ENCODE assay signal across 16 cellular contexts in the genomic region with DNA sequence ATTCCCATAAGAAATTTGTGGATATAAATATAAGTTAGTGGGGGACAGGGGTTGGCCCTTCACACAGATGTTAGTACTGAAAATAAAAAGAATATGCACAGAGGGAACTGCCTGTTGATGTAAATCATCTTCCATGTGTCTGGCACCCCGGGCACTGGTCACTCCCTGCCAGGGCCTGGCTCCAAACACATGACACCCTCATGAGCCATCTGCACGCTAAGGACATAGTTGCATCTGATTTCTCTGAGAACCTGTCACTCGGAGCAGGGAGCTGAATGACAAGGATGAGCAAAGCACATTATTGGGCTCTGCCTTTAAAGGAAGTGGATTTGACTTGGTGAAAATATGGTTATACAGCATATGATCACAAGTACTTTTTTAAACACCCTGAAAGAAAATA.
DNase-seq lines count a peak whose midpoint lies in the region; ATAC-seq and TF ChIP-seq lines count a peak whose summit lies in the region.
"Had no signal": no experiment of that assay in that cellular context is flagged by ENCODE, and none has a peak within 500 bp of the region (broad histone marks: within the 10 kb centered on the region; RNA-seq: fewer than 3 reads in every experiment).

No MANE protein-coding gene starts in this region.

- no peak overlapping the region for H3K27ac Mint-ChIP-seq in stimulated activated naive CD8-positive, alpha-beta T cell treated with anti-CD3 and anti-CD28 coated beads, Interleukin-15, amount 100 ng/mL, for 72 hours
- H3K27ac Mint-ChIP-seq: CD4-positive, CD25-positive, alpha-beta regulatory T cell had no signal

- peaks cover 4% of the 10 kb centered on the region for H3K9me3 ChIP-seq in left ventricle myocardium inferior (replicated peaks)
- no peaks in the 10 kb centered on the region for H3K9me3 ChIP-seq in gastrocnemius medialis

- no peaks in the 10 kb centered on the region for H3K36me3 ChIP-seq in left ventricle myocardium inferior
- no peaks in the 10 kb centered on the region for H3K36me3 ChIP-seq in gastrocnemius medialis
- no peaks in the 10 kb centered on the region for H3K36me3 ChIP-seq in H7 (replicated peaks; ENCODE audit: control insufficient read depth, insufficient read depth, low read length)

- H3K27me3 Mint-ChIP-seq in stimulated activated naive CD8-positive, alpha-beta T cell treated with anti-CD3 and anti-CD28 coated beads, Interleukin-15, amount 100 ng/mL, for 72 hours = peaks cover 44% of the 10 kb centered on the region

- TF ChIP-seq CTCF in left ventricle myocardium inferior (IDR thresholded peaks at IDR 0.05; ENCODE audit: borderline replicate concordance) = no peak
- TF ChIP-seq CTCF in gastrocnemius medialis (IDR thresholded peaks at IDR 0.05 in 4 of 5, conservative IDR thresholded peaks at IDR 0.05 in 1 of 5) = no peak

- in situ Hi-C loops in gastrocnemius medialis (cut with MboI; ENCODE audit: low sequenced_read_pairs in 4 of 4) = no loop called here

- DNase-seq in left ventricle myocardium inferior (peak; percentile 28), cardiac septum (ENCODE audit: low spot score) (no peak), NCI-H446 treated with DMSO at 0.1 percent for 48 hours (lab: John Stamatoyannopoulos, UW) (peak; percentile 25), gastrocnemius medialis (peak; percentile 67 to 68), pons (ENCODE audit: low spot score) (no peak), H7 (no peak)
- no peak for DNase-seq in stimulated activated naive CD8-positive, alpha-beta T cell treated with anti-CD3 and anti-CD28 coated beads, Interleukin-15, amount 100 ng/mL, for 72 hours
- DNase-seq: Caco-2; CD4-positive, CD25-positive, alpha-beta regulatory T cell; NCI-H1436; NCI-H2029 treated with DMSO at 0.1 percent for 48 hours; NCI-H2171 treated with DMSO at 0.1 percent for 48 hours; NCI-H748 treated with DMSO at 0.1 percent for 48 hours; PC-9; SHP77 treated with DMSO at 0.1 percent for 48 hours had no signal

- H3K27me3 ChIP-seq in left ventricle myocardium inferior (ENCODE audit: low read depth) (no peaks in the 10 kb centered on the region), gastrocnemius medialis (peaks cover 0 to 2% (median 0%) of the 10 kb centered on the region in 3 donors), H7 (ENCODE audit: control insufficient read depth, insufficient read depth, low read length) (no peaks in the 10 kb centered on the region)

- H3K4me3 ChIP-seq in left ventricle myocardium inferior (no peak overlapping the region), gastrocnemius medialis (no peak overlapping the region), H7 (ENCODE audit: insufficient read depth, low read depth, low read length) (no peak overlapping the region)
- H3K4me3 ChIP-seq: PC-9 had no signal

- H3K4me1 ChIP-seq in left ventricle myocardium inferior = no peaks in the 10 kb centered on the region
- H3K4me1 ChIP-seq in gastrocnemius medialis = no peaks in the 10 kb centered on the region

- no peaks in the 10 kb centered on the region for H3K4me1 Mint-ChIP-seq in stimulated activated naive CD8-positive, alpha-beta T cell treated with anti-CD3 and anti-CD28 coated beads, Interleukin-15, amount 100 ng/mL, for 72 hours
- H3K4me1 Mint-ChIP-seq: CD4-positive, CD25-positive, alpha-beta regulatory T cell had no signal

- no peak for TF ChIP-seq POLR2A in gastrocnemius medialis (IDR thresholded peaks at IDR 0.05)

- no peak overlapping the region for H3K4me3 Mint-ChIP-seq in stimulated activated naive CD8-positive, alpha-beta T cell treated with anti-CD3 and anti-CD28 coated beads, Interleukin-15, amount 100 ng/mL, for 72 hours
- H3K4me3 Mint-ChIP-seq: CD4-positive, CD25-positive, alpha-beta regulatory T cell had no signal

- intact Hi-C loops in left ventricle myocardium inferior (cut with micrococcal nuclease) = no loop called here
- intact Hi-C loops in cardiac septum (cut with DNase I) = no loop called here
- intact Hi-C loops in gastrocnemius medialis (cut with DNase I; ENCODE audit: low total_unique reads) = loop anchor here (10.0 kb wide), 1 partner anchor 57 kb away; no protein-coding TSS in a partner anchor

- H3K27ac ChIP-seq in left ventricle myocardium inferior (replicated peaks) = no peak overlapping the region
- H3K27ac ChIP-seq in gastrocnemius medialis = no peak overlapping the region
- H3K27ac ChIP-seq: PC-9 had no signal

- ATAC-seq in esophagus mucosa (peak; percentile 62), gastrocnemius medialis (peak; percentile 95 to 99)
- no peak for ATAC-seq in stimulated activated naive CD8-positive, alpha-beta T cell treated with anti-CD3 and anti-CD28 coated beads, Interleukin-15, amount 100 ng/mL, for 72 hours

- no peaks in the 10 kb centered on the region for H3K9me3 Mint-ChIP-seq in stimulated activated naive CD8-positive, alpha-beta T cell treated with anti-CD3 and anti-CD28 coated beads, Interleukin-15, amount 100 ng/mL, for 72 hours
- H3K9me3 Mint-ChIP-seq: CD4-positive, CD25-positive, alpha-beta regulatory T cell had no signal

Comparison
In these comparisons a context has a peak if more than half of its experiments do, and no peak if none do; other contexts are left out.
1. DNase-seq: peak in left ventricle myocardium inferior (single experiment), NCI-H446 treated with DMSO at 0.1 percent for 48 hours (single experiment) and gastrocnemius medialis (2 of 2); none in cardiac septum (single experiment), stimulated activated naive CD8-positive, alpha-beta T cell treated with anti-CD3 and anti-CD28 coated beads, Interleukin-15, amount 100 ng/mL, for 72 hours (0 of 2), pons (single experiment) and H7 (single experiment).